21 cellular contexts compared by ENCODE assay signal in the genomic region with DNA sequence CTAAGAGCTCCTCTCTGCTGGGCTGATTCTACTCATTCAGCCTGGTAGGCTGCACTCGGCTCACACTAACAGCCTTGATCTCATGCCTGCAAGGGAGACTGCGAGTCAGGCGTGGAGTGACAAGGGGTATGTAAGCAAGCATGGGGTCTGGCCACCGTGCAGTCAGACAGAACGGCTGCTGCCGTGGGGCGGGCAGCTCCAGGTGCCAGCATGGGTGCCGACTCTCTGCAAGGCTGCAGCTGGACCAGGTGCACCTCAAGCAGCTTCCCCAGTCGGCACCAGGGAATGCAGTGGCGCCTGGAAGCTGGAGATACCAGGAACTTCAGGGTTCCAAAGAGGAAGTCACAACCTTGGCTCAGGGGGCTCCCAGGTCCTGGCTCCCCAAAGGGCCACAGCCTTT.
"Had no signal": no experiment of that assay in that cellular context is flagged by ENCODE, and none has a peak within 500 bp of the region (broad histone marks: within the 10 kb centered on the region; RNA-seq: fewer than 3 reads in every experiment).

No MANE protein-coding gene starts in this region.

- H3K27me3 Mint-ChIP-seq: activated CD4-positive, alpha-beta T cell treated with anti-CD3 and anti-CD28 coated beads, Interleukin-2, amount 10 ng/mL, durations not matched to agents 24 days and 14 days; activated naive CD4-positive, alpha-beta T cell treated with anti-CD3 and anti-CD28 coated beads, Interleukin-2, amount 50 U/mL, for 24 hours; brain; memory B cell; type B pancreatic cell had no signal

- H3K9me3 Mint-ChIP-seq: nephron, type B pancreatic cell had no signal

- DNase-seq: activated CD4-positive, alpha-beta T cell treated with anti-CD3 and anti-CD28 coated beads, Interleukin-2, amount 10 ng/mL, durations not matched to agents 24 days and 14 days; activated CD8-positive, alpha-beta T cell treated with anti-CD3 and anti-CD28 coated beads, Interleukin-2, amount 10 ng/mL, durations not matched to agents 7 days and 5 days; activated T-cell treated with anti-CD3 and anti-CD28 coated beads, Interleukin-2, amount 50 U/mL, for 1 hour; dermis blood vessel endothelial cell; effector memory CD4-positive, alpha-beta T cell; foreskin melanocyte; left ventricle myocardium inferior; occipital lobe; sigmoid colon; stimulated activated CD4-positive, alpha-beta T cell treated with anti-CD3 and anti-CD28 coated beads, Interleukin-2, amount 100 ng/mL, for 48 hours; stimulated activated naive CD4-positive, alpha-beta T cell; testis had no signal

- H3K4me3 Mint-ChIP-seq: activated CD4-positive, alpha-beta T cell treated with anti-CD3 and anti-CD28 coated beads, Interleukin-2, amount 10 ng/mL, durations not matched to agents 24 days and 14 days; activated CD8-positive, alpha-beta T cell treated with anti-CD3 and anti-CD28 coated beads, Interleukin-2, amount 10 ng/mL, durations not matched to agents 7 days and 5 days; activated naive CD4-positive, alpha-beta T cell treated with anti-CD3 and anti-CD28 coated beads, Interleukin-2, amount 50 U/mL, for 24 hours; brain; memory B cell; nephron; type B pancreatic cell had no signal

- H3K4me1 ChIP-seq: left ventricle myocardium inferior, sigmoid colon, testis, vagina had no signal

- H3K27me3 ChIP-seq: sigmoid colon, testis, vagina had no signal

- H3K27ac Mint-ChIP-seq: activated CD4-positive, alpha-beta T cell treated with anti-CD3 and anti-CD28 coated beads, Interleukin-2, amount 10 ng/mL, durations not matched to agents 24 days and 14 days; activated CD8-positive, alpha-beta T cell treated with anti-CD3 and anti-CD28 coated beads, Interleukin-2, amount 10 ng/mL, durations not matched to agents 7 days and 5 days; activated naive CD4-positive, alpha-beta T cell treated with anti-CD3 and anti-CD28 coated beads, Interleukin-2, amount 50 U/mL, for 24 hours; brain; memory B cell; nephron; type B pancreatic cell had no signal

- H3K27ac ChIP-seq: left ventricle myocardium inferior, sigmoid colon, testis, vagina, VCaP had no signal

- ATAC-seq: activated CD4-positive, CD25-positive, alpha-beta regulatory T cell treated with anti-CD3 and anti-CD28 coated beads, Interleukin-2, amount 50 U/mL, for 24 hours; activated CD8-positive, alpha-beta T cell treated with anti-CD3 and anti-CD28 coated beads, Interleukin-2, amount 10 ng/mL, durations not matched to agents 7 days and 5 days had no signal

- H3K4me1 Mint-ChIP-seq: activated CD4-positive, alpha-beta T cell treated with anti-CD3 and anti-CD28 coated beads, Interleukin-2, amount 10 ng/mL, durations not matched to agents 24 days and 14 days; activated naive CD4-positive, alpha-beta T cell treated with anti-CD3 and anti-CD28 coated beads, Interleukin-2, amount 50 U/mL, for 24 hours; brain; memory B cell; nephron had no signal

- H3K36me3 Mint-ChIP-seq: activated naive CD4-positive, alpha-beta T cell treated with anti-CD3 and anti-CD28 coated beads, Interleukin-2, amount 50 U/mL, for 24 hours; brain; memory B cell; type B pancreatic cell had no signal

- H3K36me3 ChIP-seq: left ventricle myocardium inferior, sigmoid colon, vagina had no signal

- H3K4me3 ChIP-seq: left ventricle myocardium inferior, sigmoid colon, smooth muscle cell, testis, vagina had no signal

- H3K9me3 ChIP-seq: left ventricle myocardium inferior, sigmoid colon, testis, vagina had no signal
